ENCODE assay signal across 7 cellular contexts in the genomic region with DNA sequence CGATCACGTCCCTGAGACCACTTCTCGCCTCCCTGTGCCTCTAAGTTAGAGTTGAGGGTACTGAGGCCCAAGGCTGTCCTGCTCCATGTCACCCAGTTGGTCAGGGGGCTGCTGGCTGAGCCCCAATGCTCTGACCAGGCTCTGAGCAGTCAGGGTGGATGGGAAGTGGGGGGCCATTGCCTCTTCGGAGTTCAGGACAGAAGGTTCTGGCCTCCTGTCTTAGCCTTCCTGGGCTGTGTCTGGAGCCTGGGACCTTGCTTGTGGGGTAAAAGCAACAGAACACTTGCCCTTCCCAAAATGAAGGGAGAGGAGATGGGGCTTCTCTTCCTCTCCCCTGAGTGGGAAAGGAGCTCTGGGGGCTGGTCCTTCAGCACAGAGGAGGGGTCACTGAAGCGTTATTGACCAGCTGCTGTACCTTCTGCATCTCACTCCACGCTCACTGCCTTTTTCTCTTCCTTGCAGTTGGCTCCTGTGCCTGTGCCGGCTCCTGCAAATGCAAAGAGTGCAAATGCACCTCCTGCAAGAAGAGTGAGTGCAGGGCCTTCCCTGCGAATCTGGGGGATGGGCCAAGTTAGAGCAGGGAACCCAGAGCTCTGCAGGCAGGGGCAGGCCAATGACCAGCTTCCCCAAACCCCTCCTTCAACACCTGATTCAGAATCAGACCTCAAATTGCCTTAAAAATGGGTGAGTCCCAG.
DNase-seq lines count a peak whose midpoint lies in the region; ATAC-seq and TF ChIP-seq lines count a peak whose summit lies in the region.

No MANE protein-coding gene starts in this region.

- peak overlapping the region; percentile 98 for H3K9ac ChIP-seq in mucosa of stomach (ENCODE audit: low read length)

- ATAC-seq in GM19351 (IDR thresholded peaks at IDR 0.05; ENCODE audit: unreplicated experiment), result peak; percentile 3
- no peak for ATAC-seq in HG02623 (IDR thresholded peaks at IDR 0.05; ENCODE audit: unreplicated experiment)
- no peak for ATAC-seq in GM21526 (IDR thresholded peaks at IDR 0.05; ENCODE audit: low FRiP score, unreplicated experiment)

- no peaks in the 10 kb centered on the region for H3K9me3 ChIP-seq in mucosa of stomach (ENCODE audit: control insufficient read depth, low read length)

- peak overlapping the region; percentile 52 to 70 for H3K4me3 ChIP-seq in cardiac fibroblast (replicated peaks in 1 of 2; ENCODE audit: low read depth in 2 of 2, low read length in 2 of 2)
- peak overlapping the region; percentile 99 for H3K4me3 ChIP-seq in mucosa of stomach (ENCODE audit: low read length)

- no peaks in the 10 kb centered on the region for H3K36me3 ChIP-seq in mucosa of stomach (ENCODE audit: control insufficient read depth, insufficient read depth, low read length)

- in situ Hi-C loops in KBM-7 (cut with MboI; ENCODE audit: low pct_unique_long_range_greater_than_20kb, low sequenced_read_pairs), result no loop called here

- DNase-seq in KBM-7 (peak; percentile 30), cardiac fibroblast (ENCODE audit: low read depth in 2 of 2) (no peak), NCI-H524 treated with DMSO at 0.1 percent for 48 hours (lab: John Stamatoyannopoulos, UW) (no peak)

- no peak for TF ChIP-seq CTCF in cardiac fibroblast (IDR thresholded peaks at IDR 0.05; ENCODE audit: low read depth, low read length)

- peaks cover 27% of the 10 kb centered on the region for H3K4me1 ChIP-seq in mucosa of stomach (ENCODE audit: control insufficient read depth, insufficient read depth, low read length)

- H3K27me3 ChIP-seq in mucosa of stomach (ENCODE audit: control insufficient read depth, insufficient read depth, low read length), result no peaks in the 10 kb centered on the region
